In the genomic region with DNA sequence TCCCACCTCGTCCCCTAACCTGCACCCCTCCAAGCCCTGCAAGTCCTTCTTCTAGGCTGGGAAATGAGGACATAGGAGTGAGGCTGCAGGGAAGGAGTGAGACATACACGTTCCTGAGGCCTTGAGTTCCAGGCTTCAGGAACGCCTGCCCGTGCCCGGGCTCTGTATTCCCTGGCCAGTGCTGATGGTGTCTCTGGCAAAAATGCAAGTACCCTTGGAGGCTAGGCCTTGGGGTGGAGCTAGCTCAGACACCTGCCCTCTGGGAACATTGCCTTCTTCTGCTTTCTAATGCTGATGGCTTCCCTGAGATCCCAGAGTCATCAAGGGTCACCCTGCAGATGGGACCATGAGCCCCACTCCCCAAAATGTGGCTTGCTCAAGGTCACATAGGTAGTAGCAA, we compare ENCODE assay signal across 16 cellular contexts.
DNase-seq lines count a peak whose midpoint lies in the region; ATAC-seq and TF ChIP-seq lines count a peak whose summit lies in the region.
"Had no signal": no experiment of that assay in that cellular context is flagged by ENCODE, and none has a peak within 500 bp of the region (broad histone marks: within the 10 kb centered on the region; RNA-seq: fewer than 3 reads in every experiment).

No MANE protein-coding gene starts in this region.

- H3K27ac ChIP-seq in HEK293 (ENCODE audit: extremely low read depth, low read depth, low read length) (no peak overlapping the region), coronary artery (peak overlapping the region; percentile 2 to 38)
- H3K27ac ChIP-seq: epithelial cell of prostate, PC-9 had no signal

- POLR2A ChIA-PET in HEK293 (lab: Yijun Ruan, JAX): no interaction called here

- H3K4me1 Mint-ChIP-seq in T-helper 2 cell treated with Interferon-gamma antibody and Interleukin-4, amounts not matched to agents 5 μg/mL and 100 μg/mL, for 36 hours (ENCODE audit: low read depth): peaks cover 56% of the 10 kb centered on the region

- peaks cover 4% of the 10 kb centered on the region for H3K36me3 Mint-ChIP-seq in T-helper 2 cell treated with Interferon-gamma antibody and Interleukin-4, amounts not matched to agents 5 μg/mL and 100 μg/mL, for 36 hours (ENCODE audit: low read depth)

- peaks cover 3% of the 10 kb centered on the region; the same call in 1 of the 2 replicates for H3K4me1 ChIP-seq in HEK293 (ENCODE audit: control insufficient read depth, insufficient read depth, low read length)

- peak overlapping the region; percentile 48 for H3K4me3 Mint-ChIP-seq in T-helper 2 cell treated with Interferon-gamma antibody and Interleukin-4, amounts not matched to agents 5 μg/mL and 100 μg/mL, for 36 hours

- ATAC-seq in sciatic nerve: peak; percentile 7
- ATAC-seq: K562 had no signal

- no peak overlapping the region for H3K4me3 ChIP-seq in HEK293 (ENCODE audit: low read depth, low read length)
- H3K4me3 ChIP-seq in coronary artery: no peak overlapping the region
- H3K4me3 ChIP-seq: K562, PC-9 had no signal

- no peak for DNase-seq in T-helper 2 cell treated with Interferon-gamma antibody and Interleukin-4, amounts not matched to agents 5 μg/mL and 100 μg/mL, for 36 hours (ENCODE audit: low spot score)
- DNase-seq in T-helper 2 cell (no peak), coronary artery (ENCODE audit: low spot score) (no peak), sciatic nerve (ENCODE audit: low spot score) (no peak), GM19238 (ENCODE audit: insufficient read length, low spot score) (no peak)
- DNase-seq in stimulated activated CD4-positive, alpha-beta T cell treated with anti-CD3 and anti-CD28 coated beads, Interleukin-4, amount 100 ng/mL, for 4 hours: no peak
- no peak for DNase-seq in central memory CD4-positive, alpha-beta T cell
- DNase-seq: 8988T, cerebellar nuclear complex, head of caudate nucleus, NCI-H1436 treated with DMSO at 0.1 percent for 48 hours, NCI-H510A, PC-9 had no signal

- no peaks in the 10 kb centered on the region for H3K9me3 ChIP-seq in HEK293 (ENCODE audit: control insufficient read depth, insufficient read depth, low read depth, low read length)

- H3K27ac Mint-ChIP-seq in T-helper 2 cell treated with Interferon-gamma antibody and Interleukin-4, amounts not matched to agents 5 μg/mL and 100 μg/mL, for 36 hours: peak overlapping the region; percentile 21

- intact Hi-C loops in sciatic nerve (cut with DNase I): no loop called here

- H3K9me3 Mint-ChIP-seq in T-helper 2 cell treated with Interferon-gamma antibody and Interleukin-4, amounts not matched to agents 5 μg/mL and 100 μg/mL, for 36 hours: no peaks in the 10 kb centered on the region

- no peak for TF ChIP-seq CTCF in HEK293 (tag by site-specific recombination; IDR thresholded peaks at IDR 0.05)
- no peak for TF ChIP-seq CTCF in coronary artery (IDR thresholded peaks at IDR 0.05)

- CTCF ChIA-PET in HEK293 (lab: Yijun Ruan, JAX): interaction anchor here (0.7 to 0.9 kb wide), 3 partner anchors 49 to 1113 kb away, joined by 3 to 4 read pairs (median 3); no protein-coding TSS in a partner anchor

- no peaks in the 10 kb centered on the region for H3K27me3 Mint-ChIP-seq in T-helper 2 cell treated with Interferon-gamma antibody and Interleukin-4, amounts not matched to agents 5 μg/mL and 100 μg/mL, for 36 hours (ENCODE audit: low read depth)

- H3K36me3 ChIP-seq in HEK293 (ENCODE audit: control insufficient read depth in 2 of 2, insufficient read depth in 1 of 2, low read length in 2 of 2): no peaks in the 10 kb centered on the region

TF ChIP-seq in HEK293, 187 proteins besides CTCF, POLR2A, EP300 and RAD21:
- 0 out of 2 replicates have a peak, but pooled peaks have one; percentile 26 for TF ChIP-seq ZBTB20 (tag by site-specific recombination; IDR thresholded peaks at IDR 0.05)
- no peak for TF ChIP-seq ZNF664 (tag by site-specific recombination; IDR thresholded peaks at IDR 0.05)
- no peak for TF ChIP-seq ZNF202 (tag by site-specific recombination; IDR thresholded peaks at IDR 0.05; ENCODE audit: borderline replicate concordance)
